Comparison of ENCODE assay signal across 12 cellular contexts in genomic region chr2:46549159-46549902, GRCh38. TPM values are rescaled to one million over a fixed set of nuclear protein-coding genes. Genes with fewer than 3 reads are reported as not detected.
DNase-seq lines count a peak whose midpoint lies in the region; ATAC-seq, FAIRE-seq and TF ChIP-seq lines count a peak whose summit lies in the region.
"Had no signal": no experiment of that assay in that cellular context is flagged by ENCODE, and none has a peak within 500 bp of the region (broad histone marks: within the 10 kb centered on the region; RNA-seq: fewer than 3 reads in every experiment).

No MANE protein-coding gene starts in this region.

- no peak overlapping the region for H3K4ac ChIP-seq in H9 (ENCODE audit: low read depth, low read length)

- H2AFZ ChIP-seq in H9 (ENCODE audit: low read length): no peak overlapping the region
- H2AFZ ChIP-seq in osteoblast (ENCODE audit: low read length): no peak overlapping the region

- no peak overlapping the region for H3K4me2 ChIP-seq in H9 (ENCODE audit: insufficient read depth, insufficient read length, low read length)
- H3K4me2 ChIP-seq in osteoblast (ENCODE audit: insufficient read depth, low read length): no peak overlapping the region

- H4K5ac ChIP-seq in H9 (ENCODE audit: insufficient read length, low read depth, low read length): no peak overlapping the region

- no peak overlapping the region for H4K8ac ChIP-seq in H9 (replicated peaks; ENCODE audit: insufficient read length, low read depth, low read length)

- H2BK15ac ChIP-seq in H9 (ENCODE audit: low read depth, low read length): no peak overlapping the region

- no peak overlapping the region for H3K27ac ChIP-seq in CD4-positive, alpha-beta T cell (ENCODE audit: low read depth, low read length)
- H3K27ac ChIP-seq in H9 (ENCODE audit: insufficient read length, low read depth, low read length) (no peak overlapping the region), osteoblast (ENCODE audit: low read depth, low read length) (no peak overlapping the region), kidney (ENCODE audit: low read depth in 2 of 2, low read length in 2 of 2) (no peak overlapping the region)
- H3K27ac ChIP-seq: C4-2B had no signal

- H4K20me1 ChIP-seq in H9 (ENCODE audit: control insufficient read depth, insufficient read depth, insufficient read length) (no peaks in the 10 kb centered on the region), osteoblast (ENCODE audit: insufficient read depth, low read length) (peaks cover 84% of the 10 kb centered on the region)

- no peak overlapping the region for H2BK20ac ChIP-seq in H9 (ENCODE audit: low read depth, low read length, poor library complexity, severe bottlenecking)

- no peak overlapping the region for H2BK5ac ChIP-seq in H9 (ENCODE audit: insufficient read length, low read length)

- intact Hi-C loops in CD4-positive, alpha-beta T cell (cut with DNase I, micrococcal nuclease): no loop called here
- intact Hi-C loops in kidney (cut with DNase I): no loop called here

- no peak for FAIRE-seq in kidney (lab: Jason Lieb, UNC)

- H3K79me2 ChIP-seq in H9 (ENCODE audit: insufficient read depth, low read length) (peaks cover 2% of the 10 kb centered on the region; the same call in 1 of the 2 replicates), osteoblast (ENCODE audit: insufficient read depth, low read length) (peaks cover 98% of the 10 kb centered on the region)

- H3K14ac ChIP-seq in H9 (ENCODE audit: insufficient read depth, low read length): no peak overlapping the region

- H3K36me3 ChIP-seq in osteoblast (ENCODE audit: insufficient read depth, low read length) (peaks cover 65% of the 10 kb centered on the region), kidney (ENCODE audit: control insufficient read depth in 1 of 2, insufficient read depth in 2 of 2, low read length in 2 of 2) (peaks cover 0 to 2% of the 10 kb centered on the region in 2 donors)

- H2BK12ac ChIP-seq in H9 (ENCODE audit: insufficient read length, low read depth, low read length): no peak overlapping the region

- H3K18ac ChIP-seq in H9 (ENCODE audit: insufficient read length, low read depth, low read length): no peak overlapping the region

- H3K4me1 Mint-ChIP-seq in CD4-positive, alpha-beta T cell (ENCODE audit: low read depth): peaks cover 50% of the 10 kb centered on the region
- H3K4me1 Mint-ChIP-seq in H9 (peaks cover 11 to 13% of the 10 kb centered on the region in 2 experiments), brain (peaks cover 94% of the 10 kb centered on the region)
- peaks cover 47% of the 10 kb centered on the region for H3K4me1 Mint-ChIP-seq in activated naive CD4-positive, alpha-beta T cell treated with anti-CD3 and anti-CD28 coated beads, Interleukin-2, amount 10 ng/mL, durations not matched to agents 7 days and 5 days

- H3K27me3 Mint-ChIP-seq in CD4-positive, alpha-beta T cell: no peaks in the 10 kb centered on the region
- H3K27me3 Mint-ChIP-seq in H9 (ENCODE audit: low read depth) (no peaks in the 10 kb centered on the region), brain (no peaks in the 10 kb centered on the region)
- peaks cover 4% of the 10 kb centered on the region for H3K27me3 Mint-ChIP-seq in activated naive CD4-positive, alpha-beta T cell treated with anti-CD3 and anti-CD28 coated beads, Interleukin-2, amount 10 ng/mL, durations not matched to agents 7 days and 5 days

- no CpG with 5 or more reads among the region's 13 CpGs for WGBS in H9 (ENCODE audit: extremely low coverage, insufficient read length, low lambda C conversion rate)

- no peak overlapping the region for H3K4me3 Mint-ChIP-seq in CD4-positive, alpha-beta T cell
- H3K4me3 Mint-ChIP-seq in H9: no peak overlapping the region
- H3K4me3 Mint-ChIP-seq in brain: peak overlapping the region in 2 of 5 experiments; percentile 32 to 63
- H3K4me3 Mint-ChIP-seq in activated naive CD4-positive, alpha-beta T cell treated with anti-CD3 and anti-CD28 coated beads, Interleukin-2, amount 10 ng/mL, durations not matched to agents 7 days and 5 days: no peak overlapping the region

- H3K9ac ChIP-seq in H9 (ENCODE audit: extremely low read depth, insufficient read length, low read length) (no peak overlapping the region), kidney (ENCODE audit: low read length in 2 of 2) (no peak overlapping the region)

- CTCF ChIA-PET in CD4-positive, alpha-beta T cell (lab: Charles Lee): no interaction called here
- CTCF ChIA-PET in activated naive CD4-positive, alpha-beta T cell treated with anti-CD3 and anti-CD28 coated beads, Interleukin-2, amount 10 ng/mL, durations not matched to agents 7 days and 5 days (lab: Charles Lee): no interaction called here

- no peak overlapping the region for H2BK120ac ChIP-seq in H9 (ENCODE audit: low read depth, low read length, poor library complexity, severe bottlenecking)

- no peak for TF ChIP-seq CTCF in CD4-positive, alpha-beta T cell (IDR thresholded peaks at IDR 0.05)
- TF ChIP-seq CTCF in H9 (conservative IDR thresholded peaks at IDR 0.05): no peak
- TF ChIP-seq CTCF in brain (conservative IDR thresholded peaks at IDR 0.05): no peak
- TF ChIP-seq CTCF in osteoblast (IDR thresholded peaks at IDR 0.05; ENCODE audit: extremely low read depth, low read depth, low read length): no peak
- TF ChIP-seq CTCF in kidney (IDR thresholded peaks at IDR 0.05; ENCODE audit: borderline replicate concordance, extremely low read depth, insufficient read depth): no peak

- H3K56ac ChIP-seq in H9 (ENCODE audit: insufficient read length, low read depth, low read length): no peak overlapping the region

- peak overlapping the region; percentile 50 for H3K27ac Mint-ChIP-seq in CD4-positive, alpha-beta T cell
- H3K27ac Mint-ChIP-seq in H9 (peak overlapping the region in 2 of 3 experiments; percentile 49 to 57; a peak in 5 of 7 replicates), brain (peak overlapping the region in 4 of 5 experiments; percentile 0 to 76 (median 20))
- H3K27ac Mint-ChIP-seq in activated naive CD4-positive, alpha-beta T cell treated with anti-CD3 and anti-CD28 coated beads, Interleukin-2, amount 10 ng/mL, durations not matched to agents 7 days and 5 days: no peak overlapping the region

- no peaks in the 10 kb centered on the region for H3K9me3 Mint-ChIP-seq in CD4-positive, alpha-beta T cell
- no peaks in the 10 kb centered on the region for H3K9me3 Mint-ChIP-seq in H9
- H3K9me3 Mint-ChIP-seq in brain: no peaks in the 10 kb centered on the region
- no peaks in the 10 kb centered on the region for H3K9me3 Mint-ChIP-seq in activated naive CD4-positive, alpha-beta T cell treated with anti-CD3 and anti-CD28 coated beads, Interleukin-2, amount 10 ng/mL, durations not matched to agents 7 days and 5 days

- no peaks in the 10 kb centered on the region for H3K9me3 ChIP-seq in CD4-positive, alpha-beta T cell (ENCODE audit: control insufficient read depth, low read length)
- H3K9me3 ChIP-seq in H9 (ENCODE audit: control insufficient read depth, low read depth, low read length): no peaks in the 10 kb centered on the region
- H3K9me3 ChIP-seq in osteoblast (ENCODE audit: low read depth, low read length): no peaks in the 10 kb centered on the region
- no peaks in the 10 kb centered on the region for H3K9me3 ChIP-seq in kidney (ENCODE audit: control insufficient read depth in 1 of 2, low read length in 2 of 2)
- H3K9me3 ChIP-seq: HAP-1 had no signal

- no peaks in the 10 kb centered on the region for H3K23me2 ChIP-seq in H9 (ENCODE audit: insufficient read length, low read depth, low read length, poor library complexity, severe bottlenecking)

- H3K23ac ChIP-seq in H9 (ENCODE audit: insufficient read length, low read depth, low read length): no peak overlapping the region

- H3K4me1 ChIP-seq in H9 (ENCODE audit: insufficient read depth, low read length): peaks cover 1% of the 10 kb centered on the region; the same call in 1 of the 2 replicates
- peaks cover 8% of the 10 kb centered on the region for H3K4me1 ChIP-seq in osteoblast (ENCODE audit: insufficient read depth, low read length)
- H3K4me1 ChIP-seq in kidney (ENCODE audit: control insufficient read depth in 1 of 2, insufficient read depth in 1 of 2, low read depth in 1 of 2, low read length in 2 of 2): peaks cover 2 to 7% of the 10 kb centered on the region in 2 donors

- DNase-seq in CD4-positive, alpha-beta T cell: no peak
- DNase-seq in H9: no peak
- peak; percentile 45 for DNase-seq in osteoblast (ENCODE audit: insufficient read length, low spot score, missing footprints)
- DNase-seq in NCI-H2029 treated with DMSO at 0.1 percent for 48 hours (lab: John Stamatoyannopoulos, UW): no peak
- DNase-seq in activated naive CD4-positive, alpha-beta T cell treated with anti-CD3 and anti-CD28 coated beads, Interleukin-2, amount 10 ng/mL, durations not matched to agents 7 days and 5 days: no peak
- DNase-seq in kidney: no peak
- DNase-seq: KG1, NCI-H2081 treated with DMSO at 0.1 percent for 48 hours had no signal

- no peak overlapping the region for H2AK5ac ChIP-seq in H9 (ENCODE audit: insufficient read length, low read length)

- H4K91ac ChIP-seq in H9 (ENCODE audit: insufficient read length, low read depth, low read length): no peak overlapping the region

- POLR2A ChIA-PET in CD4-positive, alpha-beta T cell (lab: Charles Lee): interaction anchor here (1.0 to 1.2 kb wide), 2 partner anchors 14 to 40 kb away, joined by 3 read pairs; no protein-coding TSS in a partner anchor

- no peak overlapping the region for H3K4me3 ChIP-seq in osteoblast (ENCODE audit: insufficient read depth, low read length)
- H3K4me3 ChIP-seq in kidney (ENCODE audit: low read length in 2 of 2): no peak overlapping the region
- H3K4me3 ChIP-seq: HAP-1 had no signal

- no peaks in the 10 kb centered on the region for H3K36me3 Mint-ChIP-seq in CD4-positive, alpha-beta T cell (ENCODE audit: low read depth)
- H3K36me3 Mint-ChIP-seq in H9 (ENCODE audit: insufficient read depth in 1 of 3, low read depth in 3 of 3): peaks cover 2 to 9% (median 5%) of the 10 kb centered on the region in 3 experiments; a peak in 6 of 7 replicates
- H3K36me3 Mint-ChIP-seq in brain: peaks cover 39% of the 10 kb centered on the region
- H3K36me3 Mint-ChIP-seq in activated naive CD4-positive, alpha-beta T cell treated with anti-CD3 and anti-CD28 coated beads, Interleukin-2, amount 10 ng/mL, durations not matched to agents 7 days and 5 days: peaks cover 2% of the 10 kb centered on the region

- no peak for ATAC-seq in CD4-positive, alpha-beta T cell (ENCODE audit: poor library complexity)
- no peak for ATAC-seq in HG02571 (IDR thresholded peaks at IDR 0.05; ENCODE audit: unreplicated experiment)

- H3K79me1 ChIP-seq in H9 (ENCODE audit: insufficient read depth, low read depth, low read length, poor library complexity, severe bottlenecking): peaks cover 3% of the 10 kb centered on the region

- H3K27me3 ChIP-seq in CD4-positive, alpha-beta T cell (ENCODE audit: control insufficient read depth, insufficient read depth, low read length): no peaks in the 10 kb centered on the region
- H3K27me3 ChIP-seq in H9 (ENCODE audit: insufficient read depth, low read length) (no peaks in the 10 kb centered on the region), osteoblast (ENCODE audit: insufficient read depth, low read length) (no peaks in the 10 kb centered on the region)

- no peak overlapping the region for H3T11ph ChIP-seq in H9 (ENCODE audit: low read length)

RNA-seq across cellular contexts. Expression of gene ATP6V1E2, which starts 7.0 kb away (rescaled TPM):
- total RNA-seq in CD4-positive, alpha-beta T cell: 1 to 10 TPM; 6.0 to 7.1 TPM
- total RNA-seq in H9 (2021) (6.3 and 6.9 TPM in 2 replicates), osteoblast (5.9 and 6.5 TPM in 2 replicates), kidney (4.5 TPM)
- polyA plus RNA-seq in brain (ENCODE audit: insufficient read depth, low read depth, low replicate concordance) (8.1 TPM), kidney (ENCODE audit: insufficient read depth, low read depth, low replicate concordance) (3.5 TPM)

RNA-seq across cellular contexts. Expression of gene RHOQ, which starts 7.0 kb away (rescaled TPM):
- 10 to 100 TPM; 15.1 to 16.5 TPM for total RNA-seq in CD4-positive, alpha-beta T cell
- total RNA-seq in H9 (2021): 39.9 and 41.5 TPM in 2 replicates
- polyA plus RNA-seq in brain (ENCODE audit: insufficient read depth, low read depth, low replicate concordance): 17.0 TPM
- total RNA-seq in osteoblast: 137 and 163 TPM in 2 replicates
- 63.2 TPM for total RNA-seq in kidney
- polyA plus RNA-seq in kidney (ENCODE audit: insufficient read depth, low read depth, low replicate concordance): 45.4 TPM
